1 cellular context compared by ENCODE assay signal in the genomic region with DNA sequence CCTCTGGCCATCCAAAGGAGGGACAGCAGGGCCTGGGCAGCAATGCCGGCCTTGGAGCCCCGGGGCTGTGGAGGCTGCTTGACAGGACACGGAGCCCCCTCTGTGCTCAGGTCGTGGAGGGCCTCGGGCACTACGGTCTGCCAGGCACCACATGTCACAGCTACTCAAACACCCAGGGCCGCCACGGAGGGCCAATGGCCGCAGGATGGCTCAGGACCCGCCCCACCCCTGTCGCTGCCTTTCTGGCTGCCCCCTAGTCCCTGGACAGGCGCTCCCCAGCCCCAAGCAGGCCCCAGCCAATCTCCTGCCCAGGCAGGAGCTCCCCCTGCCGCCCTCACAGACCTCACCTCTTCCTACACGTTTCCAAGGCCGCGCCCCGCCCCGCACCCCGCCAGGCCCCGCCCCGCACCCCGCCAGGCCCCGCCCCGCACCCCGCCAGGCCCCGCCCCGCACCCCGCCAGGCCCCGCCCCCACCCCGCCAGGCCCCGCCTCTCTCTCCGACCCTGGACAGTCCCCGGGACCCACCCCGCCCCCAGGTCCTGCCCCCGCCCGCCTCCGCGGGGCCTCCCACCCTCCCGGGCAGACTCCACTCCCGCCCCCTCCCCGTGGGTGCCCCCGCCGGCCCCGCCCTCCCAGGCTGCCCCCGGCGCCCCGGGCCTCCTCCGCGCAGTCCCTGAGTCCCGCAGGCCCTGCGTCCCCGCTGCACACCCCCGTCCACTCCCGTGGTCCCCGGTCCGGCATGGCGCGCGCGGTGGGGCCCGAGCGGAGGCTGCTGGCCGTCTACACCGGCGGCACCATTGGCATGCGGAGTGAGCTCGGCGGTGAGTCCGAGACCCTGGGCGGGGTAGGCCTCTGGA.
TF ChIP-seq lines count a peak whose summit lies in the region.

A gene (plus strand): TSS at position 669 of the 857 bp plus-strand sequence. CDS start 71 bp downstream, at position 740.

TF ChIP-seq in K562, 482 proteins besides CTCF, POLR2A, EP300 and RAD21:
- TF ChIP-seq, protein P1, sequence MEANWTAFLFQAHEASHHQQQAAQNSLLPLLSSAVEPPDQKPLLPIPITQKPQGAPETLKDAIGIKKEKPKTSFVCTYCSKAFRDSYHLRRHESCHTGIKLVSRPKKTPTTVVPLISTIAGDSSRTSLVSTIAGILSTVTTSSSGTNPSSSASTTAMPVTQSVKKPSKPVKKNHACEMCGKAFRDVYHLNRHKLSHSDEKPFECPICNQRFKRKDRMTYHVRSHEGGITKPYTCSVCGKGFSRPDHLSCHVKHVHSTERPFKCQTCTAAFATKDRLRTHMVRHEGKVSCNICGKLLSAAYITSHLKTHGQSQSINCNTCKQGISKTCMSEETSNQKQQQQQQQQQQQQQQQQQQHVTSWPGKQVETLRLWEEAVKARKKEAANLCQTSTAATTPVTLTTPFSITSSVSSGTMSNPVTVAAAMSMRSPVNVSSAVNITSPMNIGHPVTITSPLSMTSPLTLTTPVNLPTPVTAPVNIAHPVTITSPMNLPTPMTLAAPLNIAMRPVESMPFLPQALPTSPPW (CRISPR knock-in tag; IDR thresholded peaks at IDR 0.05) = peak; percentile 28; the same call in 1 of the 2 replicates
- no peak for TF ChIP-seq TAF9B (IDR thresholded peaks at IDR 0.05; ENCODE audit: partially characterized antibody)
- TF ChIP-seq, protein P2, sequence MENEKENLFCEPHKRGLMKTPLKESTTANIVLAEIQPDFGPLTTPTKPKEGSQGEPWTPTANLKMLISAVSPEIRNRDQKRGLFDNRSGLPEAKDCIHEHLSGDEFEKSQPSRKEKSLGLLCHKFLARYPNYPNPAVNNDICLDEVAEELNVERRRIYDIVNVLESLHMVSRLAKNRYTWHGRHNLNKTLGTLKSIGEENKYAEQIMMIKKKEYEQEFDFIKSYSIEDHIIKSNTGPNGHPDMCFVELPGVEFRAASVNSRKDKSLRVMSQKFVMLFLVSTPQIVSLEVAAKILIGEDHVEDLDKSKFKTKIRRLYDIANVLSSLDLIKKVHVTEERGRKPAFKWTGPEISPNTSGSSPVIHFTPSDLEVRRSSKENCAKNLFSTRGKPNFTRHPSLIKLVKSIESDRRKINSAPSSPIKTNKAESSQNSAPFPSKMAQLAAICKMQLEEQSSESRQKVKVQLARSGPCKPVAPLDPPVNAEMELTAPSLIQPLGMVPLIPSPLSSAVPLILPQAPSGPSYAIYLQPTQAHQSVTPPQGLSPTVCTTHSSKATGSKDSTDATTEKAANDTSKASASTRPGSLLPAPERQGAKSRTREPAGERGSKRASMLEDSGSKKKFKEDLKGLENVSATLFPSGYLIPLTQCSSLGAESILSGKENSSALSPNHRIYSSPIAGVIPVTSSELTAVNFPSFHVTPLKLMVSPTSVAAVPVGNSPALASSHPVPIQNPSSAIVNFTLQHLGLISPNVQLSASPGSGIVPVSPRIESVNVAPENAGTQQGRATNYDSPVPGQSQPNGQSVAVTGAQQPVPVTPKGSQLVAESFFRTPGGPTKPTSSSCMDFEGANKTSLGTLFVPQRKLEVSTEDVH (IDR thresholded peaks at IDR 0.05; ENCODE audit: low read depth, partially characterized antibody) = no peak
TF ChIP-seq in K562: peak in this region for 1.
